Comparison of ENCODE assay signal across 26 cellular contexts in the genomic region with DNA sequence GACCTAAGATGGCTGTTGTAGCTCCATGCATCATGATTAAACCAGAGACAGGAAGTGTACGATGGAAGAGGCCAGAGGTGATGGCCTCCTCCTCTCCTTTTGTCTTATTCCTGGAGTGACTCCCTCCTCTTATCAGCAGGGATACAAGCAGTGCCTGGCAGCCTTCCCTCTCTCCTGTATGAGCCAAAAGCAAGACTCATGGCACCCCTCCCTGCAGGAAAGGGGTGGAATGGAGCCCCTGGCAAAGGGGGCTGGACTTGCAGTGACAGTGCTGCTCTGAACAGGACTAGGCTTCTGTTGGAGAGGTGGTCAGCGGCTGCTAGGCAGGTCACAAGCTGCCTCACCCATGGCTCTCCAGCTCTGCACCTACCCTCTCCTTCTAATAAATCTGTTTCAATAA. TPM values are rescaled to one million over a fixed set of nuclear protein-coding genes. Genes with fewer than 3 reads are reported as not detected.
"Had no signal": no experiment of that assay in that cellular context is flagged by ENCODE, and none has a peak within 500 bp of the region (broad histone marks: within the 10 kb centered on the region; RNA-seq: fewer than 3 reads in every experiment).

No MANE protein-coding gene starts in this region.

- DNase-seq: activated CD4-positive, alpha-beta T cell treated with anti-CD3 and anti-CD28 coated beads for 4 hours; activated CD8-positive, alpha-beta memory T cell treated with anti-CD3 and anti-CD28 coated beads, Interleukin-2, amount 50 U/mL, for 48 hours; activated CD8-positive, alpha-beta T cell treated with anti-CD3 and anti-CD28 coated beads, Interleukin-2, amount 10 ng/mL, durations not matched to agents 7 days and 5 days; activated naive CD4-positive, alpha-beta T cell treated with anti-CD3 and anti-CD28 coated beads, Interleukin-2, amount 50 U/mL, for 16 hours; activated naive CD8-positive, alpha-beta T cell treated with anti-CD3 and anti-CD28 coated beads, Interleukin-2, amount 10 ng/mL, durations not matched to agents 7 days and 5 days; activated T-cell treated with anti-CD3 and anti-CD28 coated beads, Interleukin-2, amount 50 U/mL, for 1 hour; amniotic stem cell; body of pancreas; NCI-H1092 treated with DMSO at 0.1 percent for 48 hours; NCI-H1417 treated with DMSO at 0.1 percent for 48 hours; NCI-H1694; NCI-H2029; NCI-H2107; NCI-H2171 treated with DMSO at 0.1 percent for 48 hours; NCI-H345; NCI-H510A; NCI-H526 treated with DMSO at 0.1 percent for 48 hours; NCI-H82; OCI-M1; SHP77 treated with DMSO at 0.1 percent for 48 hours had no signal

- H3K4me3 ChIP-seq: ascending aorta, body of pancreas had no signal

- ATAC-seq: activated CD4-positive, CD25-positive, alpha-beta regulatory T cell treated with anti-CD3 and anti-CD28 coated beads, Interleukin-2, amount 50 U/mL, for 24 hours; activated CD8-positive, alpha-beta T cell treated with anti-CD3 and anti-CD28 coated beads, Interleukin-2, amount 10 ng/mL, durations not matched to agents 7 days and 5 days; body of pancreas; Panc1 had no signal

RNA-seq across cellular contexts. Expression of gene HPR, which starts 22.0 kb away (rescaled TPM):
- total RNA-seq: activated CD8-positive, alpha-beta T cell treated with anti-CD3 and anti-CD28 coated beads, Interleukin-2, amount 10 ng/mL, durations not matched to agents 7 days and 5 days; activated naive CD8-positive, alpha-beta T cell treated with anti-CD3 and anti-CD28 coated beads, Interleukin-2, amount 10 ng/mL, durations not matched to agents 7 days and 5 days; body of pancreas; bronchial epithelial cell; MCF 10A; SK-MEL-5 had no signal

RNA-seq across cellular contexts. Expression of gene HP, which starts 30.7 kb away (rescaled TPM):
- total RNA-seq: activated CD8-positive, alpha-beta T cell treated with anti-CD3 and anti-CD28 coated beads, Interleukin-2, amount 10 ng/mL, durations not matched to agents 7 days and 5 days; activated naive CD8-positive, alpha-beta T cell treated with anti-CD3 and anti-CD28 coated beads, Interleukin-2, amount 10 ng/mL, durations not matched to agents 7 days and 5 days; bronchial epithelial cell; MCF 10A; SK-MEL-5 had no signal
